Comparison of ENCODE assay signal across 12 cellular contexts in the genomic region with DNA sequence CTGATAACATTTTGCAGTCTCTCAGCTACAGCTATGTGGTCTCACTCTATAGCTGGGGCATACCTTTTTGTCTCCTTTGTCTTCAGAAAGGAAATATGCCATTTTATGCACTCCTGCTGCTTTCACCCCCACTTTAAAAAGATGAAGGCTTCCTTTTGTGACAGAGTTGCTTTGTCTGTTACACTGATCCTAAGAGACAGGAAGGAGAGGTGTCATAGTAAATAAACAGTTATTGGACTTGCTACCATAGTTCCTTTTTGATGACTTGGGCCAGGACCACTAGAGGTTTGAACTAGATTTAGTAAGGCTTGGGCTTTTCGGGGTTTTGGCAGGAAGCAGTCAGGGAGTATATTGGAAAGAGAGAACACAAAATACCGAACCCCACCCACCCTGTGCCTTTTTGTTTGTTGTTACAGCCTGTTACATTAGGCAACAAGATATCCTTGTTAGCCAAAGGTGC. TPM values are rescaled to one million over a fixed set of nuclear protein-coding genes. Genes with fewer than 3 reads are reported as not detected.
A peak's percentile ranks its signal among the peaks of the same experiment; 100 is the strongest.
DNase-seq lines count a peak whose midpoint lies in the region; ATAC-seq lines count a peak whose summit lies in the region.
"Had no signal": no experiment of that assay in that cellular context is flagged by ENCODE, and none has a peak within 500 bp of the region (broad histone marks: within the 10 kb centered on the region; RNA-seq: fewer than 3 reads in every experiment).

No MANE protein-coding gene starts in this region.

- ATAC-seq in stimulated activated naive B cell treated with anti-CD40 and anti-IgM and Interleukin-4, amounts not matched to agents 10 μg/mL and 1 μg/mL and 100 μg/mL, for 72 hours (replicated peaks), result no peak
- ATAC-seq in left lobe of liver, result no peak
- ATAC-seq: left colon had no signal

- DNase-seq in activated naive CD4-positive, alpha-beta T cell treated with anti-CD3 and anti-CD28 coated beads for 36 hours, result no peak
- no peak for DNase-seq in activated naive CD4-positive, alpha-beta T cell (lab: John Stamatoyannopoulos, UW)
- DNase-seq in activated CD4-positive, alpha-beta memory T cell treated with anti-CD3 and anti-CD28 coated beads, Interleukin-2, amount 10 ng/mL, durations not matched to agents 7 days and 5 days, result no peak
- DNase-seq in stimulated activated naive B cell treated with anti-CD40 and anti-IgM and Interleukin-4, amounts not matched to agents 10 μg/mL and 1 μg/mL and 100 μg/mL, for 72 hours, result no peak
- no peak for DNase-seq in left lobe of liver (ENCODE audit: low spot score)
- DNase-seq in foreskin melanocyte, result no peak
- no peak for DNase-seq in effector memory CD4-positive, alpha-beta T cell
- DNase-seq: left colon, NCI-H1417, NCI-H524 treated with DMSO at 0.1 percent for 48 hours, occipital lobe had no signal

- peak overlapping the region; percentile 47 for H3K9ac ChIP-seq in iPS-15b (ENCODE audit: low read depth, low read length)

- peaks cover 41% of the 10 kb centered on the region for H3K4me1 Mint-ChIP-seq in activated naive CD4-positive, alpha-beta T cell treated with anti-CD3 and anti-CD28 coated beads for 36 hours (ENCODE audit: low read depth)
- peaks cover 42% of the 10 kb centered on the region for H3K4me1 Mint-ChIP-seq in activated CD4-positive, alpha-beta memory T cell treated with anti-CD3 and anti-CD28 coated beads, Interleukin-2, amount 10 ng/mL, durations not matched to agents 7 days and 5 days
- peaks cover 15 to 35% of the 10 kb centered on the region in 2 donors for H3K4me1 Mint-ChIP-seq in stimulated activated naive B cell treated with anti-CD40 and anti-IgM and Interleukin-4, amounts not matched to agents 10 μg/mL and 1 μg/mL and 100 μg/mL, for 72 hours

- peaks cover 1% of the 10 kb centered on the region for H3K36me3 Mint-ChIP-seq in activated naive CD4-positive, alpha-beta T cell treated with anti-CD3 and anti-CD28 coated beads for 36 hours (ENCODE audit: low read depth)
- H3K36me3 Mint-ChIP-seq in activated CD4-positive, alpha-beta memory T cell treated with anti-CD3 and anti-CD28 coated beads, Interleukin-2, amount 10 ng/mL, durations not matched to agents 7 days and 5 days (ENCODE audit: low read depth), result peaks cover 4% of the 10 kb centered on the region
- H3K36me3 Mint-ChIP-seq in stimulated activated naive B cell treated with anti-CD40 and anti-IgM and Interleukin-4, amounts not matched to agents 10 μg/mL and 1 μg/mL and 100 μg/mL, for 72 hours, result peaks cover 3 to 5% of the 10 kb centered on the region in 2 donors

- H3K4me3 Mint-ChIP-seq in activated naive CD4-positive, alpha-beta T cell treated with anti-CD3 and anti-CD28 coated beads for 36 hours, result peak overlapping the region; percentile 64
- peak overlapping the region; percentile 56 for H3K4me3 Mint-ChIP-seq in activated CD4-positive, alpha-beta memory T cell treated with anti-CD3 and anti-CD28 coated beads, Interleukin-2, amount 10 ng/mL, durations not matched to agents 7 days and 5 days
- peak overlapping the region; percentile 21 to 56 for H3K4me3 Mint-ChIP-seq in stimulated activated naive B cell treated with anti-CD40 and anti-IgM and Interleukin-4, amounts not matched to agents 10 μg/mL and 1 μg/mL and 100 μg/mL, for 72 hours

- no peak overlapping the region for H3K4me3 ChIP-seq in iPS-15b (ENCODE audit: low read depth, low read length)
- no peak overlapping the region for H3K4me3 ChIP-seq in effector memory CD4-positive, alpha-beta T cell (ENCODE audit: insufficient read depth, low read depth, low read length, poor library complexity, severe bottlenecking)

- no peaks in the 10 kb centered on the region for H3K27me3 ChIP-seq in iPS-15b (ENCODE audit: control insufficient read depth, insufficient read depth, low read length)
- H3K27me3 ChIP-seq in effector memory CD4-positive, alpha-beta T cell (replicated peaks; ENCODE audit: control insufficient read depth, insufficient read depth, low read length, poor library complexity, severe bottlenecking), result no peaks in the 10 kb centered on the region

- H3K27ac Mint-ChIP-seq in activated naive CD4-positive, alpha-beta T cell treated with anti-CD3 and anti-CD28 coated beads for 36 hours, result peak overlapping the region; percentile 77
- peak overlapping the region; percentile 73 for H3K27ac Mint-ChIP-seq in activated CD4-positive, alpha-beta memory T cell treated with anti-CD3 and anti-CD28 coated beads, Interleukin-2, amount 10 ng/mL, durations not matched to agents 7 days and 5 days
- no peak overlapping the region for H3K27ac Mint-ChIP-seq in stimulated activated naive B cell treated with anti-CD40 and anti-IgM and Interleukin-4, amounts not matched to agents 10 μg/mL and 1 μg/mL and 100 μg/mL, for 72 hours

- POLR2A ChIA-PET in activated CD4-positive, alpha-beta memory T cell treated with anti-CD3 and anti-CD28 coated beads, Interleukin-2, amount 10 ng/mL, durations not matched to agents 7 days and 5 days (lab: Charles Lee), result interaction anchor here (1.2 to 4.0 kb wide), 6 partner anchors 7 to 48 kb away, joined by 3 to 33 read pairs (median 8); no protein-coding TSS in a partner anchor

- intact Hi-C loops in activated naive CD4-positive, alpha-beta T cell treated with anti-CD3 and anti-CD28 coated beads for 36 hours (cut with micrococcal nuclease), result loop anchor here (2.0 to 5.0 kb wide), 2 partner anchors 223 to 595 kb away; no protein-coding TSS in a partner anchor

- H3K4me1 ChIP-seq in iPS-15b (ENCODE audit: control insufficient read depth, insufficient read depth, low read length), result peaks cover 2% of the 10 kb centered on the region
- peaks cover 20% of the 10 kb centered on the region for H3K4me1 ChIP-seq in effector memory CD4-positive, alpha-beta T cell (ENCODE audit: control insufficient read depth, insufficient read depth, low read length, poor library complexity, severe bottlenecking)

- no peaks in the 10 kb centered on the region for H3K9me3 Mint-ChIP-seq in activated naive CD4-positive, alpha-beta T cell treated with anti-CD3 and anti-CD28 coated beads for 36 hours
- no peaks in the 10 kb centered on the region for H3K9me3 Mint-ChIP-seq in activated CD4-positive, alpha-beta memory T cell treated with anti-CD3 and anti-CD28 coated beads, Interleukin-2, amount 10 ng/mL, durations not matched to agents 7 days and 5 days
- H3K9me3 Mint-ChIP-seq in stimulated activated naive B cell treated with anti-CD40 and anti-IgM and Interleukin-4, amounts not matched to agents 10 μg/mL and 1 μg/mL and 100 μg/mL, for 72 hours, result no peaks in the 10 kb centered on the region

- H3K27me3 Mint-ChIP-seq in activated naive CD4-positive, alpha-beta T cell treated with anti-CD3 and anti-CD28 coated beads for 36 hours (ENCODE audit: low read depth), result no peaks in the 10 kb centered on the region
- H3K27me3 Mint-ChIP-seq in activated CD4-positive, alpha-beta memory T cell treated with anti-CD3 and anti-CD28 coated beads, Interleukin-2, amount 10 ng/mL, durations not matched to agents 7 days and 5 days, result no peaks in the 10 kb centered on the region
- H3K27me3 Mint-ChIP-seq in stimulated activated naive B cell treated with anti-CD40 and anti-IgM and Interleukin-4, amounts not matched to agents 10 μg/mL and 1 μg/mL and 100 μg/mL, for 72 hours, result no peaks in the 10 kb centered on the region

- H3K27ac ChIP-seq in effector memory CD4-positive, alpha-beta T cell (ENCODE audit: insufficient read depth, low read length, poor library complexity, severe bottlenecking), result no peak overlapping the region

- CTCF ChIA-PET in activated naive CD4-positive, alpha-beta T cell treated with anti-CD3 and anti-CD28 coated beads for 36 hours (lab: Charles Lee), result interaction anchor here (0.7 to 2.4 kb wide), 6 partner anchors 11 to 60 kb away, joined by 3 to 8 read pairs (median 4); no protein-coding TSS in a partner anchor
- CTCF ChIA-PET in activated CD4-positive, alpha-beta memory T cell treated with anti-CD3 and anti-CD28 coated beads, Interleukin-2, amount 10 ng/mL, durations not matched to agents 7 days and 5 days (lab: Charles Lee), result interaction anchor here (0.9 to 1.7 kb wide), 4 partner anchors 13 to 60 kb away, joined by 3 to 5 read pairs (median 4); no protein-coding TSS in a partner anchor

- H3K36me3 ChIP-seq in iPS-15b (ENCODE audit: control insufficient read depth, insufficient read depth, low read length), result no peaks in the 10 kb centered on the region
- H3K36me3 ChIP-seq in effector memory CD4-positive, alpha-beta T cell (ENCODE audit: control insufficient read depth, insufficient read depth, low read length), result no peaks in the 10 kb centered on the region

- H3K9me3 ChIP-seq in iPS-15b (ENCODE audit: control insufficient read depth, insufficient read depth, low read length), result no peaks in the 10 kb centered on the region
- no peaks in the 10 kb centered on the region for H3K9me3 ChIP-seq in effector memory CD4-positive, alpha-beta T cell (ENCODE audit: control insufficient read depth, low read length)

RNA-seq across cellular contexts. Expression of a gene that starts 1.8 kb away (rescaled TPM):
- 10 to 100 TPM; 82.5 to 85.1 TPM for total RNA-seq in activated naive CD4-positive, alpha-beta T cell treated with anti-CD3 and anti-CD28 coated beads for 36 hours
- total RNA-seq in activated CD4-positive, alpha-beta memory T cell treated with anti-CD3 and anti-CD28 coated beads, Interleukin-2, amount 10 ng/mL, durations not matched to agents 7 days and 5 days, result 10 to 100 TPM; 84.2 to 86.1 TPM
- 11.4 TPM for total RNA-seq in left lobe of liver

RNA-seq across cellular contexts. Expression of a gene that starts 54.8 kb away (rescaled TPM):
- total RNA-seq in activated naive CD4-positive, alpha-beta T cell treated with anti-CD3 and anti-CD28 coated beads for 36 hours, result not detected
- under 1 TPM; 0.15 TPM for total RNA-seq in activated CD4-positive, alpha-beta memory T cell treated with anti-CD3 and anti-CD28 coated beads, Interleukin-2, amount 10 ng/mL, durations not matched to agents 7 days and 5 days
- 2.8 TPM for total RNA-seq in left lobe of liver
